ENCODE assay signal across 1 cellular context in the genomic region with DNA sequence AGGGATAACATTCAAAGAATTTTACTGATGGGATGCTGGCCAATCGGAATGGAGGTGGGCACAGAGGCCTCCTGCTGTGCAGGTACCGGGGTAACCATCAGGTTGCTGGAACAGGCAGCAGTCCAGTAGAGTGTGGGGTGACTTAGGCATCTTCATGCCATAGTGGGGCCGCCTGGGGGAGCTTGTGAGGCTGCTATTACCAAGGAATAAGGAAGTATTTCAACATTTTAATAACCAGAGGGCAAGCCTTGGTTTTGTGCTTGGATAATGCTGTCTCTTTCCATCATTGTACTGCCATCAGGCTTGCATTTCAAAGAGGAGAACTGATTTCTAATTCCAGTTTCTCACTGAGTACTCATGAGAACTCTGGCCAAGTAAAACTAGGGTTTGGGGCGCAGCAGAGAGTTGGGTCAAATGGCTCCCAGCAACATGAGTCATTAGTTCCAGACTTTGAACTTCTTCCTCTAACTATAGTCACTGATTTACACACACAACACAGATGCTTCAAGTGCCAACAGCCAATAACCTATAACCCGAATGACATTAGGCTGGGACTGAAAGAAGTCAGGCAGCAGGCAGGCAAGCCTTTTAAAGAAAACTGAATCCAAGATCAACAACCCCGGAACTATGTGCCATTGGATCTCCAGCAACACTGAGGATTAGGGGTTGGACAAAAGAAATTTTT.
TF ChIP-seq lines count a peak whose summit lies in the region.

No MANE protein-coding gene starts in this region.

TF ChIP-seq in K562, 482 proteins besides CTCF, POLR2A, EP300 and RAD21 (continued from another document and continues in another):
- TF ChIP-seq, protein P1, sequence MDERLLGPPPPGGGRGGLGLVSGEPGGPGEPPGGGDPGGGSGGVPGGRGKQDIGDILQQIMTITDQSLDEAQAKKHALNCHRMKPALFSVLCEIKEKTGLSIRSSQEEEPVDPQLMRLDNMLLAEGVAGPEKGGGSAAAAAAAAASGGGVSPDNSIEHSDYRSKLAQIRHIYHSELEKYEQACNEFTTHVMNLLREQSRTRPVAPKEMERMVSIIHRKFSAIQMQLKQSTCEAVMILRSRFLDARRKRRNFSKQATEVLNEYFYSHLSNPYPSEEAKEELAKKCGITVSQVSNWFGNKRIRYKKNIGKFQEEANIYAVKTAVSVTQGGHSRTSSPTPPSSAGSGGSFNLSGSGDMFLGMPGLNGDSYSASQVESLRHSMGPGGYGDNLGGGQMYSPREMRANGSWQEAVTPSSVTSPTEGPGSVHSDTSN (CRISPR knock-in tag; IDR thresholded peaks at IDR 0.05; ENCODE audit: low read depth) = no peak
- TF ChIP-seq, protein P1 (tag; conservative IDR thresholded peaks at IDR 0.05; ENCODE audit: low read depth) = 0 out of 2 replicates have a peak, but pooled peaks have one; percentile 17
- TF ChIP-seq NFRKB (IDR thresholded peaks at IDR 0.05; ENCODE audit: low read depth) (peak; percentile 69; the same call in 1 of the 2 replicates), FOSL1 (tag; conservative IDR thresholded peaks at IDR 0.05) (peak; percentile 80), NR4A1 (CRISPR knock-in tag; IDR thresholded peaks at IDR 0.05) (no peak), NR4A1 (tag; IDR thresholded peaks at IDR 0.05) (peak; percentile 84), NCOR1 (IDR thresholded peaks at IDR 0.05) (no peak), ZNF239 (CRISPR knock-in tag; IDR thresholded peaks at IDR 0.05) (peak; percentile 36; the same call in 1 of the 2 replicates), NONO (IDR thresholded peaks at IDR 0.05; ENCODE audit: low read depth in 2 of 2, low read length in 1 of 2) (no peak), NR2F6 (CRISPR knock-in tag; IDR thresholded peaks at IDR 0.05) (no peak), NCOA4 (IDR thresholded peaks at IDR 0.05; ENCODE audit: partially characterized antibody) (no peak), MTA3 (IDR thresholded peaks at IDR 0.05; ENCODE audit: borderline replicate concordance) (0 out of 2 replicates have a peak, but pooled peaks have one; percentile 20), GTF2E2 (tag; IDR thresholded peaks at IDR 0.05) (0 out of 2 replicates have a peak, but pooled peaks have one; percentile 41), ARID2 (IDR thresholded peaks at IDR 0.05) (no peak), SIRT6 (IDR thresholded peaks at IDR 0.05; ENCODE audit: low read depth, low read length) (no peak), SRSF1 (IDR thresholded peaks at IDR 0.05; ENCODE audit: low read depth, low read length) (no peak), ZNF212 (CRISPR knock-in tag; IDR thresholded peaks at IDR 0.05) (no peak), ZBED1 (IDR thresholded peaks at IDR 0.05) (no peak), BCL6 (CRISPR knock-in tag; IDR thresholded peaks at IDR 0.05) (peak; percentile 57; the same call in 1 of the 2 replicates), NFXL1 (CRISPR knock-in tag; IDR thresholded peaks at IDR 0.05) (0 out of 2 replicates have a peak, but pooled peaks have one; percentile 42), HIVEP1 (CRISPR knock-in tag; IDR thresholded peaks at IDR 0.05) (no peak), MAFK (IDR thresholded peaks at IDR 0.05; ENCODE audit: low read length) (no peak), RBM14 (IDR thresholded peaks at IDR 0.05; ENCODE audit: borderline replicate concordance, insufficient read depth, low read depth, low read length) (no peak), E2F3 (CRISPR knock-in tag; IDR thresholded peaks at IDR 0.05) (0 out of 2 replicates have a peak, but pooled peaks have one; percentile 16), ZNF445 (CRISPR knock-in tag; IDR thresholded peaks at IDR 0.05; ENCODE audit: low read depth) (no peak), ZNF12 (CRISPR knock-in tag; IDR thresholded peaks at IDR 0.05) (no peak), ZNF79 (CRISPR knock-in tag; IDR thresholded peaks at IDR 0.05; ENCODE audit: low read depth) (peak; percentile 69), TRIM24 (IDR thresholded peaks at IDR 0.05) (peak in 1 of 2 experiments; percentile 24; a peak in 1 of 4 replicates), SNRNP70 (optimal IDR thresholded peaks at IDR 0.05; ENCODE audit: low read depth, low read length) (no peak), HDAC8 (tag; IDR thresholded peaks at IDR 0.05) (peak; percentile 71; the same call in 1 of the 2 replicates), PTRF (tag; IDR thresholded peaks at IDR 0.05) (no peak; the same call in 1 of the 2 replicates), FOXK1 (CRISPR knock-in tag; IDR thresholded peaks at IDR 0.05; ENCODE audit: borderline replicate concordance) (no peak), ZNF717 (CRISPR knock-in tag; IDR thresholded peaks at IDR 0.05) (no peak), SMAD3 (CRISPR knock-in tag; conservative IDR thresholded peaks at IDR 0.05) (peak; percentile 73)
- TF ChIP-seq, protein P2, sequence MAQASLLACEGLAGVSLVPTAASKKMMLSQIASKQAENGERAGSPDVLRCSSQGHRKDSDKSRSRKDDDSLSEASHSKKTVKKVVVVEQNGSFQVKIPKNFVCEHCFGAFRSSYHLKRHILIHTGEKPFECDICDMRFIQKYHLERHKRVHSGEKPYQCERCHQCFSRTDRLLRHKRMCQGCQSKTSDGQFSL (CRISPR knock-in tag; IDR thresholded peaks at IDR 0.05) = no peak
- TF ChIP-seq, protein P2 (tag; IDR thresholded peaks at IDR 0.05) = 0 out of 4 replicates have a peak, but pooled peaks of 1 of the 2 experiments have one; percentile 4
- TF ChIP-seq, protein P3, sequence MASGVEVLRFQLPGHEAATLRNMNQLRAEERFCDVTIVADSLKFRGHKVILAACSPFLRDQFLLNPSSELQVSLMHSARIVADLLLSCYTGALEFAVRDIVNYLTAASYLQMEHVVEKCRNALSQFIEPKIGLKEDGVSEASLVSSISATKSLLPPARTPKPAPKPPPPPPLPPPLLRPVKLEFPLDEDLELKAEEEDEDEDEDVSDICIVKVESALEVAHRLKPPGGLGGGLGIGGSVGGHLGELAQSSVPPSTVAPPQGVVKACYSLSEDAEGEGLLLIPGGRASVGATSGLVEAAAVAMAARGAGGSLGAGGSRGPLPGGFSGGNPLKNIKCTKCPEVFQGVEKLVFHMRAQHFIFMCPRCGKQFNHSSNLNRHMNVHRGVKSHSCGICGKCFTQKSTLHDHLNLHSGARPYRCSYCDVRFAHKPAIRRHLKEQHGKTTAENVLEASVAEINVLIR (CRISPR knock-in tag; IDR thresholded peaks at IDR 0.05) = 0 out of 2 replicates have a peak, but pooled peaks have one; percentile 17
- TF ChIP-seq, protein P4, sequence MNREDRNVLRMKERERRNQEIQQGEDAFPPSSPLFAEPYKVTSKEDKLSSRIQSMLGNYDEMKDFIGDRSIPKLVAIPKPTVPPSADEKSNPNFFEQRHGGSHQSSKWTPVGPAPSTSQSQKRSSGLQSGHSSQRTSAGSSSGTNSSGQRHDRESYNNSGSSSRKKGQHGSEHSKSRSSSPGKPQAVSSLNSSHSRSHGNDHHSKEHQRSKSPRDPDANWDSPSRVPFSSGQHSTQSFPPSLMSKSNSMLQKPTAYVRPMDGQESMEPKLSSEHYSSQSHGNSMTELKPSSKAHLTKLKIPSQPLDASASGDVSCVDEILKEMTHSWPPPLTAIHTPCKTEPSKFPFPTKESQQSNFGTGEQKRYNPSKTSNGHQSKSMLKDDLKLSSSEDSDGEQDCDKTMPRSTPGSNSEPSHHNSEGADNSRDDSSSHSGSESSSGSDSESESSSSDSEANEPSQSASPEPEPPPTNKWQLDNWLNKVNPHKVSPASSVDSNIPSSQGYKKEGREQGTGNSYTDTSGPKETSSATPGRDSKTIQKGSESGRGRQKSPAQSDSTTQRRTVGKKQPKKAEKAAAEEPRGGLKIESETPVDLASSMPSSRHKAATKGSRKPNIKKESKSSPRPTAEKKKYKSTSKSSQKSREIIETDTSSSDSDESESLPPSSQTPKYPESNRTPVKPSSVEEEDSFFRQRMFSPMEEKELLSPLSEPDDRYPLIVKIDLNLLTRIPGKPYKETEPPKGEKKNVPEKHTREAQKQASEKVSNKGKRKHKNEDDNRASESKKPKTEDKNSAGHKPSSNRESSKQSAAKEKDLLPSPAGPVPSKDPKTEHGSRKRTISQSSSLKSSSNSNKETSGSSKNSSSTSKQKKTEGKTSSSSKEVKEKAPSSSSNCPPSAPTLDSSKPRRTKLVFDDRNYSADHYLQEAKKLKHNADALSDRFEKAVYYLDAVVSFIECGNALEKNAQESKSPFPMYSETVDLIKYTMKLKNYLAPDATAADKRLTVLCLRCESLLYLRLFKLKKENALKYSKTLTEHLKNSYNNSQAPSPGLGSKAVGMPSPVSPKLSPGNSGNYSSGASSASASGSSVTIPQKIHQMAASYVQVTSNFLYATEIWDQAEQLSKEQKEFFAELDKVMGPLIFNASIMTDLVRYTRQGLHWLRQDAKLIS (CRISPR knock-in tag; IDR thresholded peaks at IDR 0.05) = no peak
- TF ChIP-seq, protein P5, sequence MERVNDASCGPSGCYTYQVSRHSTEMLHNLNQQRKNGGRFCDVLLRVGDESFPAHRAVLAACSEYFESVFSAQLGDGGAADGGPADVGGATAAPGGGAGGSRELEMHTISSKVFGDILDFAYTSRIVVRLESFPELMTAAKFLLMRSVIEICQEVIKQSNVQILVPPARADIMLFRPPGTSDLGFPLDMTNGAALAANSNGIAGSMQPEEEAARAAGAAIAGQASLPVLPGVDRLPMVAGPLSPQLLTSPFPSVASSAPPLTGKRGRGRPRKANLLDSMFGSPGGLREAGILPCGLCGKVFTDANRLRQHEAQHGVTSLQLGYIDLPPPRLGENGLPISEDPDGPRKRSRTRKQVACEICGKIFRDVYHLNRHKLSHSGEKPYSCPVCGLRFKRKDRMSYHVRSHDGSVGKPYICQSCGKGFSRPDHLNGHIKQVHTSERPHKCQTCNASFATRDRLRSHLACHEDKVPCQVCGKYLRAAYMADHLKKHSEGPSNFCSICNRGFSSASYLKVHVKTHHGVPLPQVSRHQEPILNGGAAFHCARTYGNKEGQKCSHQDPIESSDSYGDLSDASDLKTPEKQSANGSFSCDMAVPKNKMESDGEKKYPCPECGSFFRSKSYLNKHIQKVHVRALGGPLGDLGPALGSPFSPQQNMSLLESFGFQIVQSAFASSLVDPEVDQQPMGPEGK (CRISPR knock-in tag; IDR thresholded peaks at IDR 0.05; ENCODE audit: borderline replicate concordance) = 0 out of 2 replicates have a peak, but pooled peaks have one; percentile 8
- TF ChIP-seq, protein P6, sequence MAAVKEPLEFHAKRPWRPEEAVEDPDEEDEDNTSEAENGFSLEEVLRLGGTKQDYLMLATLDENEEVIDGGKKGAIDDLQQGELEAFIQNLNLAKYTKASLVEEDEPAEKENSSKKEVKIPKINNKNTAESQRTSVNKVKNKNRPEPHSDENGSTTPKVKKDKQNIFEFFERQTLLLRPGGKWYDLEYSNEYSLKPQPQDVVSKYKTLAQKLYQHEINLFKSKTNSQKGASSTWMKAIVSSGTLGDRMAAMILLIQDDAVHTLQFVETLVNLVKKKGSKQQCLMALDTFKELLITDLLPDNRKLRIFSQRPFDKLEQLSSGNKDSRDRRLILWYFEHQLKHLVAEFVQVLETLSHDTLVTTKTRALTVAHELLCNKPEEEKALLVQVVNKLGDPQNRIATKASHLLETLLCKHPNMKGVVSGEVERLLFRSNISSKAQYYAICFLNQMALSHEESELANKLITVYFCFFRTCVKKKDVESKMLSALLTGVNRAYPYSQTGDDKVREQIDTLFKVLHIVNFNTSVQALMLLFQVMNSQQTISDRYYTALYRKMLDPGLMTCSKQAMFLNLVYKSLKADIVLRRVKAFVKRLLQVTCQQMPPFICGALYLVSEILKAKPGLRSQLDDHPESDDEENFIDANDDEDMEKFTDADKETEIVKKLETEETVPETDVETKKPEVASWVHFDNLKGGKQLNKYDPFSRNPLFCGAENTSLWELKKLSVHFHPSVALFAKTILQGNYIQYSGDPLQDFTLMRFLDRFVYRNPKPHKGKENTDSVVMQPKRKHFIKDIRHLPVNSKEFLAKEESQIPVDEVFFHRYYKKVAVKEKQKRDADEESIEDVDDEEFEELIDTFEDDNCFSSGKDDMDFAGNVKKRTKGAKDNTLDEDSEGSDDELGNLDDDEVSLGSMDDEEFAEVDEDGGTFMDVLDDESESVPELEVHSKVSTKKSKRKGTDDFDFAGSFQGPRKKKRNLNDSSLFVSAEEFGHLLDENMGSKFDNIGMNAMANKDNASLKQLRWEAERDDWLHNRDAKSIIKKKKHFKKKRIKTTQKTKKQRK (IDR thresholded peaks at IDR 0.05; ENCODE audit: borderline replicate concordance, low read depth, low read length) = no peak
- TF ChIP-seq, protein P7, sequence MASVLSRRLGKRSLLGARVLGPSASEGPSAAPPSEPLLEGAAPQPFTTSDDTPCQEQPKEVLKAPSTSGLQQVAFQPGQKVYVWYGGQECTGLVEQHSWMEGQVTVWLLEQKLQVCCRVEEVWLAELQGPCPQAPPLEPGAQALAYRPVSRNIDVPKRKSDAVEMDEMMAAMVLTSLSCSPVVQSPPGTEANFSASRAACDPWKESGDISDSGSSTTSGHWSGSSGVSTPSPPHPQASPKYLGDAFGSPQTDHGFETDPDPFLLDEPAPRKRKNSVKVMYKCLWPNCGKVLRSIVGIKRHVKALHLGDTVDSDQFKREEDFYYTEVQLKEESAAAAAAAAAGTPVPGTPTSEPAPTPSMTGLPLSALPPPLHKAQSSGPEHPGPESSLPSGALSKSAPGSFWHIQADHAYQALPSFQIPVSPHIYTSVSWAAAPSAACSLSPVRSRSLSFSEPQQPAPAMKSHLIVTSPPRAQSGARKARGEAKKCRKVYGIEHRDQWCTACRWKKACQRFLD (CRISPR knock-in tag; IDR thresholded peaks at IDR 0.05) = peak; percentile 41; the same call in 1 of the 2 replicates
- TF ChIP-seq, protein P8, sequence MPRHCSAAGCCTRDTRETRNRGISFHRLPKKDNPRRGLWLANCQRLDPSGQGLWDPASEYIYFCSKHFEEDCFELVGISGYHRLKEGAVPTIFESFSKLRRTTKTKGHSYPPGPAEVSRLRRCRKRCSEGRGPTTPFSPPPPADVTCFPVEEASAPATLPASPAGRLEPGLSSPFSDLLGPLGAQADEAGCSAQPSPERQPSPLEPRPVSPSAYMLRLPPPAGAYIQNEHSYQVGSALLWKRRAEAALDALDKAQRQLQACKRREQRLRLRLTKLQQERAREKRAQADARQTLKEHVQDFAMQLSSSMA (CRISPR knock-in tag; IDR thresholded peaks at IDR 0.05) = no peak
- TF ChIP-seq, protein P9, sequence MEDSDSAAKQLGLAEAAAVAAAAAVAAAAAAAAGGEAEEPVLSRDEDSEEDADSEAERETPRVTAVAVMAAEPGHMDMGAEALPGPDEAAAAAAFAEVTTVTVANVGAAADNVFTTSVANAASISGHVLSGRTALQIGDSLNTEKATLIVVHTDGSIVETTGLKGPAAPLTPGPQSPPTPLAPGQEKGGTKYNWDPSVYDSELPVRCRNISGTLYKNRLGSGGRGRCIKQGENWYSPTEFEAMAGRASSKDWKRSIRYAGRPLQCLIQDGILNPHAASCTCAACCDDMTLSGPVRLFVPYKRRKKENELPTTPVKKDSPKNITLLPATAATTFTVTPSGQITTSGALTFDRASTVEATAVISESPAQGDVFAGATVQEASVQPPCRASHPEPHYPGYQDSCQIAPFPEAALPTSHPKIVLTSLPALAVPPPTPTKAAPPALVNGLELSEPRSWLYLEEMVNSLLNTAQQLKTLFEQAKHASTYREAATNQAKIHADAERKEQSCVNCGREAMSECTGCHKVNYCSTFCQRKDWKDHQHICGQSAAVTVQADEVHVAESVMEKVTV (CRISPR knock-in tag; IDR thresholded peaks at IDR 0.05) = peak; percentile 73
